8 cellular contexts compared by ENCODE assay signal in the genomic region with DNA sequence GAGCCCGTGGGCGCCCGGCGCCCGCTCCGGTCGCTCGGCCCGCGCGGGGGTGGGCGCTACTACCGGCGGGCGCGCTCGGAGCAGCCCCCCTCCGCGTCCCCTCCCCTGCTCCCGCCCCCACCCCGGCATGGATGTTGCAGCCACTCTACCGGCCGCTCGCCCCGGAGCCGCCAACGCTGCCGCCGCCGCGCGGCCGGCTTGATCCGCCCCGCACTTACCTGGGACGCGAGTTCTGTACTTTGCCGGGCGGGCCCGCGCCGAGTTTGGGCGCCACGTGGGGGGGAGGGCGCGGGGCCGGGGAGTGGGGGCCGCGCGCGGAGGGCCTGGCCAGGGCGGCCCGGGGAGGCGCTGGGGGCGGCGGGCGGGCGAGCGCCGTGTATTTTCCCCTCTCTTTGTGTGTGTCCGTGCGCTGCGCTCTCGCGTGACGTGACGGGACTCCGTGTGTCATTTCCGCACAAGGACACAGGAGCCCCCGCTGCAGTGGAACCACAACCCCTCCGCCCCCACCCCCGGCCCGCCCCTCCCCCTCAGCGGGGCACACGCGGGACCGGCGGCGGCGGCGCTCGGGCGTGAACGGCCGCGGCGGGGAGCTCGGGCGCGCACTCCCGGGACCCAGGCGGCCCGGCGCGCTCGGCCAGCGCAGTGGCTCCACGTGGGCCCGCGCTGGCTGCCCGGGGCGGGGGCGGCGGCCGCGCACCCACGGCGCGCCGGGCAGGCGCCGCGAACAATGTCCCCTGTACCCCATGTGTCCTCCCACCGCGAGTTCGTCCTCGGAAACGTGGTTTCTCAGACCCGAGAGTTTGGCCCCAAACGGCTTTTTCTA. TPM values are rescaled to one million over a fixed set of nuclear protein-coding genes. Genes with fewer than 3 reads are reported as not detected.
DNase-seq lines count a peak whose midpoint lies in the region; ATAC-seq lines count a peak whose summit lies in the region.

BEND3 (minus strand) TSS at position 644 of the 823 bp plus-strand sequence. CDS start 16,230 bp downstream, outside the sequence.

- no peaks in the 10 kb centered on the region for H3K27me3 ChIP-seq in BLaER1 treated with 17β-estradiol and CSF1 and Interleukin-3, amounts not matched to agents 10 nM and 100 nM

- peak within 1 kb of the TSS; percentile 71 to 97 (median 90) for H3K9ac ChIP-seq in BLaER1 treated with 17β-estradiol and CSF1 and Interleukin-3, amounts not matched to agents 10 nM and 100 nM

- peaks cover 0 to 9% (median 0%) of the 10 kb centered on the region in 11 experiments; a peak in 4 of 22 replicates for H3K36me3 ChIP-seq in BLaER1 treated with 17β-estradiol and CSF1 and Interleukin-3, amounts not matched to agents 10 nM and 100 nM

- intact Hi-C loops in left colon (cut with DNase I, micrococcal nuclease): no loop called here

- peak within 1 kb of the TSS; percentile 81 to 99 (median 89) for H3K4me2 ChIP-seq in BLaER1 treated with 17β-estradiol and CSF1 and Interleukin-3, amounts not matched to agents 10 nM and 100 nM

- peaks cover 0 to 28% (median 0%) of the 10 kb centered on the region in 11 experiments; a peak in 6 of 22 replicates for H4K20me1 ChIP-seq in BLaER1 treated with 17β-estradiol and CSF1 and Interleukin-3, amounts not matched to agents 10 nM and 100 nM

- peak within 1 kb of the TSS; percentile 67 to 86 (median 79) for H3K4me3 ChIP-seq in BLaER1 treated with 17β-estradiol and CSF1 and Interleukin-3, amounts not matched to agents 10 nM and 100 nM

- ATAC-seq in GM19397 (IDR thresholded peaks at IDR 0.05; ENCODE audit: unreplicated experiment): peak; percentile 33
- peak; percentile 23 for ATAC-seq in HG03521 (IDR thresholded peaks at IDR 0.05; ENCODE audit: unreplicated experiment)
- ATAC-seq in left colon: peak; percentile 36

- H3K9me3 ChIP-seq in BLaER1 treated with 17β-estradiol and CSF1 and Interleukin-3, amounts not matched to agents 10 nM and 100 nM (replicated peaks in 1 of 11): no peaks in the 10 kb centered on the region; a peak in 1 of 22 replicates

- H3K4me1 ChIP-seq in BLaER1 treated with 17β-estradiol and CSF1 and Interleukin-3, amounts not matched to agents 10 nM and 100 nM: peaks cover 32 to 70% (median 60%) of the 10 kb centered on the region in 10 experiments

- peak within 1 kb of the TSS in 10 of 11 experiments; percentile 53 to 95 (median 91); a peak in 20 of 22 replicates for H3K27ac ChIP-seq in BLaER1 treated with 17β-estradiol and CSF1 and Interleukin-3, amounts not matched to agents 10 nM and 100 nM

- DNase-seq in UCSD-AML1 (lab: John Stamatoyannopoulos, UW; ENCODE audit: unreplicated experiment) (peak; percentile 30), left colon (peak; percentile 38 to 57), Kasumi-1 (lab: John Stamatoyannopoulos, UW) (no peak)
- DNase-seq in central memory CD4-positive, alpha-beta T cell: peak; percentile 34
- DNase-seq in stimulated activated CD4-positive, alpha-beta T cell treated with anti-CD3 and anti-CD28 coated beads, Interleukin-4, amount 100 ng/mL, for 24 hours: peak; percentile 31

RNA-seq across cellular contexts. Expression of gene BEND3, which starts in this region (rescaled TPM):
- total RNA-seq in left colon: 1 to 10 TPM; 5.6 to 8.3 TPM

Comparison
In these comparisons a context has a peak if more than half of its experiments do, and no peak if none do; other contexts are left out.
1. DNase-seq: peak in UCSD-AML1 (single experiment), central memory CD4-positive, alpha-beta T cell (single experiment), left colon (2 of 2) and stimulated activated CD4-positive, alpha-beta T cell treated with anti-CD3 and anti-CD28 coated beads, Interleukin-4, amount 100 ng/mL, for 24 hours (single experiment); none in Kasumi-1 (0 of 2).
2. Peak in every context shown above with its lines, with median percentiles within 50 percentile points of each other: ATAC-seq.